26 cellular contexts compared by ENCODE assay signal in the genomic region with DNA sequence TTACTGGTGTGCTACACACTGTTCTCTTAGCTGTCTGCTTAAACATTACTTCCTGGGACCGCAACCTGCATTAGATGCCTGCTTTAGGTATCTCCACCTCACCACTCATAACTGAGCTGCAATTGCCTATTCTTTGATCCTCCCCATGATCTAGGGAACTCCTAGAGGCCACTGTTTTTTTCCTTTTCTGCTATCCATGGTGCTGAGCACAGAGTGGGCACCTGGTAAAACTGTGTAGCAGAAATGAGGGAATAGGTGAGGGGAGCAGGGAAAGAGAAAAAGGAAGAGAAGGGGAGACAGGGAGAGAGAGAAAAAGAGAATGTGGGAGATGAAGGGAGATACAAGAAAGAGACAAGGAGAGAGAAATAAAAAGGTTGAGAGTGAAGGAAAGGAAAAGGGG.
A peak's percentile ranks its signal among the peaks of the same experiment; 100 is the strongest.
DNase-seq lines count a peak whose midpoint lies in the region; ATAC-seq, FAIRE-seq and TF ChIP-seq lines count a peak whose summit lies in the region.
"Had no signal": no experiment of that assay in that cellular context is flagged by ENCODE, and none has a peak within 500 bp of the region (broad histone marks: within the 10 kb centered on the region; RNA-seq: fewer than 3 reads in every experiment).

No MANE protein-coding gene starts in this region.

- H3K36me3 ChIP-seq in HepG2 (replicated peaks in 1 of 2; ENCODE audit: control insufficient read depth in 1 of 2, insufficient read depth in 2 of 2, low read length in 2 of 2): no peaks in the 10 kb centered on the region
- no peaks in the 10 kb centered on the region for H3K36me3 ChIP-seq in right lobe of liver
- H3K36me3 ChIP-seq: BLaER1, left lung, prostate gland, sigmoid colon, tibial artery, WERI-Rb-1 had no signal

- CTCF ChIA-PET in HepG2 (lab: Yijun Ruan, JAX; ENCODE audit: low intra/inter-chr PET ratio, low total read pairs): no interaction called here

- H3K79me2 ChIP-seq in HepG2 (ENCODE audit: insufficient read depth, low read length): no peaks in the 10 kb centered on the region

- H3K27me3 ChIP-seq in HepG2 (ENCODE audit: control insufficient read depth in 1 of 2, insufficient read depth in 2 of 2, low read length in 2 of 2): no peaks in the 10 kb centered on the region
- H3K27me3 ChIP-seq in right lobe of liver: no peaks in the 10 kb centered on the region
- H3K27me3 ChIP-seq: BLaER1, left lung, sigmoid colon, tibial artery had no signal

- H3K27ac ChIP-seq in HepG2 (ENCODE audit: extremely low read length, insufficient read depth, low read length) (no peak overlapping the region), right lobe of liver (no peak overlapping the region)
- H3K27ac ChIP-seq: BLaER1, dorsolateral prefrontal cortex, KMS-11, left lung, prostate gland, sigmoid colon, tibial artery, WERI-Rb-1 had no signal

- no peak for TF ChIP-seq RAD21 in HepG2 (CRISPR knock-in tag; IDR thresholded peaks at IDR 0.05)

- no peaks in the 10 kb centered on the region for H4K20me1 ChIP-seq in HepG2 (ENCODE audit: insufficient read depth, low read length)
- H4K20me1 ChIP-seq: BLaER1 had no signal

- intact Hi-C loops in HepG2 (cut with micrococcal nuclease; ENCODE audit: unreplicated experiment) (no loop called here), right lobe of liver (cut with DNase I) (no loop called here)

- TF ChIP-seq EP300 in HepG2 (IDR thresholded peaks at IDR 0.05; ENCODE audit: low read depth in 2 of 2, low read length in 2 of 2) (no peak), HepG2 (CRISPR knock-in tag; IDR thresholded peaks at IDR 0.05; ENCODE audit: borderline replicate concordance) (no peak)

- no TSS peak for BruUV-seq in HepG2 (replicated peaks; lab: Mats Ljungman, UMichigan)

- WGBS in HepG2 (ENCODE audit: low lambda C conversion rate): 4% methylated on average over 1 of the region's 1 CpG
- WGBS in right lobe of liver (ENCODE audit: insufficient coverage, low coverage, low lambda C conversion rate, missing lambda C conversion rate): 100% methylated on average over 1 of the region's 1 CpG

- no peaks in the 10 kb centered on the region for H3K4me1 ChIP-seq in HepG2 (ENCODE audit: insufficient read depth, low read length)
- no peaks in the 10 kb centered on the region for H3K4me1 ChIP-seq in right lobe of liver
- H3K4me1 ChIP-seq: BLaER1, left lung, prostate gland, sigmoid colon, tibial artery had no signal

- H3K4me3 ChIP-seq in HepG2 (replicated peaks in 1 of 3; ENCODE audit: insufficient read depth in 1 of 3, low read depth in 2 of 3, low read length in 3 of 3): no peak overlapping the region
- H3K4me3 ChIP-seq in right lobe of liver: no peak overlapping the region
- H3K4me3 ChIP-seq: BLaER1, dorsolateral prefrontal cortex, left lung, prostate gland, sigmoid colon, tibial artery had no signal

- ATAC-seq in HepG2 (no peak), right lobe of liver (no peak), GM21737 (IDR thresholded peaks at IDR 0.05; ENCODE audit: unreplicated experiment) (no peak)
- ATAC-seq: activated T-helper 17 cell treated with anti-CD3 and anti-CD28 coated beads, Interleukin-2, amount 50 U/mL, for 72 hours; left lung had no signal

- DNase-seq in HepG2 (ENCODE audit: low spot score) (no peak), right lobe of liver (no peak), left kidney (ENCODE audit: low read depth, low spot score) (peak; percentile 70), urothelium cell line (ENCODE audit: low spot score) (peak; percentile 8), NCI-H146 treated with DMSO at 0.1 percent for 48 hours (lab: John Stamatoyannopoulos, UW; ENCODE audit: unreplicated experiment) (no peak), UCSD-AML1 (lab: John Stamatoyannopoulos, UW; ENCODE audit: unreplicated experiment) (no peak)
- DNase-seq: activated CD4-positive, alpha-beta T cell treated with anti-CD3 and anti-CD28 coated beads for 48 hours; amygdala; dorsolateral prefrontal cortex; foreskin melanocyte; left lung; NCI-H1417; SHP77 treated with DMSO at 0.1 percent for 48 hours; sigmoid colon; stimulated activated CD4-positive, alpha-beta T cell treated with anti-CD3 and anti-CD28 coated beads, Interleukin-12 subunit alpha, Interleukin-12 subunit beta, amount 100 ng/mL, for 4 hours; stimulated activated CD4-positive, alpha-beta T cell treated with anti-CD3 and anti-CD28 coated beads, Interleukin-2, amount 100 ng/mL, for 48 hours; tibial artery; WERI-Rb-1 had no signal

- H3K9ac ChIP-seq in HepG2 (ENCODE audit: insufficient read depth, low read depth, low read length): no peak overlapping the region
- H3K9ac ChIP-seq: BLaER1, KMS-11 had no signal

- no peak overlapping the region for H2AFZ ChIP-seq in HepG2 (ENCODE audit: low read length)

- H3K9me3 ChIP-seq in HepG2 (ENCODE audit: low read length) (no peaks in the 10 kb centered on the region), right lobe of liver (no peaks in the 10 kb centered on the region)
- H3K9me3 ChIP-seq: BLaER1, left lung, prostate gland, sigmoid colon, tibial artery had no signal

- FAIRE-seq in HepG2 (lab: Jason Lieb, UNC): no peak
- FAIRE-seq in urothelium cell line (lab: Jason Lieb, UNC): no peak
- FAIRE-seq: G401.6, RCC 7860 had no signal

- POLR2A ChIA-PET in HepG2 (lab: Yijun Ruan, JAX): no interaction called here

- TF ChIP-seq CTCF in HepG2 (CRISPR knock-in tag; IDR thresholded peaks at IDR 0.05): no peak
- TF ChIP-seq CTCF in right lobe of liver (IDR thresholded peaks at IDR 0.05): no peak

- in situ Hi-C loops in HepG2 (cut with HindIII; ENCODE audit: extremely low pct_ligation_motif_present, low pct_unique_long_range_greater_than_20kb): no loop called here

- TF ChIP-seq POLR2A in HepG2 (IDR thresholded peaks at IDR 0.05; ENCODE audit: insufficient read depth in 1 of 2, low read depth in 2 of 2, low read length in 2 of 2): no peak
- no peak for TF ChIP-seq POLR2A in right lobe of liver (IDR thresholded peaks at IDR 0.05)

- H3K4me2 ChIP-seq in HepG2 (ENCODE audit: low read depth, low read length): no peak overlapping the region
- H3K4me2 ChIP-seq: BLaER1, KMS-11 had no signal

TF ChIP-seq in HepG2, 621 proteins besides CTCF, POLR2A, EP300 and RAD21:
- TF ChIP-seq ZBTB8A (CRISPR knock-in tag; IDR thresholded peaks at IDR 0.05; ENCODE audit: borderline replicate concordance, low read depth) (no peak), RORA (CRISPR knock-in tag; IDR thresholded peaks at IDR 0.05) (no peak), MIER2 (CRISPR knock-in tag; IDR thresholded peaks at IDR 0.05) (peak; percentile 93)
- TF ChIP-seq, protein P1, sequence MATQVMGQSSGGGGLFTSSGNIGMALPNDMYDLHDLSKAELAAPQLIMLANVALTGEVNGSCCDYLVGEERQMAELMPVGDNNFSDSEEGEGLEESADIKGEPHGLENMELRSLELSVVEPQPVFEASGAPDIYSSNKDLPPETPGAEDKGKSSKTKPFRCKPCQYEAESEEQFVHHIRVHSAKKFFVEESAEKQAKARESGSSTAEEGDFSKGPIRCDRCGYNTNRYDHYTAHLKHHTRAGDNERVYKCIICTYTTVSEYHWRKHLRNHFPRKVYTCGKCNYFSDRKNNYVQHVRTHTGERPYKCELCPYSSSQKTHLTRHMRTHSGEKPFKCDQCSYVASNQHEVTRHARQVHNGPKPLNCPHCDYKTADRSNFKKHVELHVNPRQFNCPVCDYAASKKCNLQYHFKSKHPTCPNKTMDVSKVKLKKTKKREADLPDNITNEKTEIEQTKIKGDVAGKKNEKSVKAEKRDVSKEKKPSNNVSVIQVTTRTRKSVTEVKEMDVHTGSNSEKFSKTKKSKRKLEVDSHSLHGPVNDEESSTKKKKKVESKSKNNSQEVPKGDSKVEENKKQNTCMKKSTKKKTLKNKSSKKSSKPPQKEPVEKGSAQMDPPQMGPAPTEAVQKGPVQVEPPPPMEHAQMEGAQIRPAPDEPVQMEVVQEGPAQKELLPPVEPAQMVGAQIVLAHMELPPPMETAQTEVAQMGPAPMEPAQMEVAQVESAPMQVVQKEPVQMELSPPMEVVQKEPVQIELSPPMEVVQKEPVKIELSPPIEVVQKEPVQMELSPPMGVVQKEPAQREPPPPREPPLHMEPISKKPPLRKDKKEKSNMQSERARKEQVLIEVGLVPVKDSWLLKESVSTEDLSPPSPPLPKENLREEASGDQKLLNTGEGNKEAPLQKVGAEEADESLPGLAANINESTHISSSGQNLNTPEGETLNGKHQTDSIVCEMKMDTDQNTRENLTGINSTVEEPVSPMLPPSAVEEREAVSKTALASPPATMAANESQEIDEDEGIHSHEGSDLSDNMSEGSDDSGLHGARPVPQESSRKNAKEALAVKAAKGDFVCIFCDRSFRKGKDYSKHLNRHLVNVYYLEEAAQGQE (IDR thresholded peaks at IDR 0.05; ENCODE audit: borderline replicate concordance in 1 of 2, low read depth in 1 of 2, low read length in 2 of 2): peak; percentile 31 to 93

TF ChIP-seq in PFSK-1, 5 proteins besides CTCF, POLR2A, EP300 and RAD21:
- no peak for TF ChIP-seq POLR2AphosphoS5 (IDR thresholded peaks at IDR 0.05; ENCODE audit: low read depth, low read length)
- TF ChIP-seq SIN3A (IDR thresholded peaks at IDR 0.05; ENCODE audit: borderline replicate concordance, insufficient read depth, low read length): no peak
- no peak for TF ChIP-seq TAF1 (IDR thresholded peaks at IDR 0.05; ENCODE audit: borderline replicate concordance, insufficient read depth, low read length)
- TF ChIP-seq, protein P1 (IDR thresholded peaks at IDR 0.05; ENCODE audit: insufficient read depth in 1 of 2, low read depth in 2 of 2, low read length in 2 of 2): peak; percentile 23 to 90; a peak in 2 of 4 replicates

Comparison
In these comparisons a context has a peak if more than half of its experiments do, and no peak if none do; other contexts are left out.
1. DNase-seq: peak in left kidney (single experiment) and urothelium cell line (single experiment); none in HepG2 (single experiment), right lobe of liver (0 of 3), NCI-H146 treated with DMSO at 0.1 percent for 48 hours (single experiment) and UCSD-AML1 (single experiment).